Comparison of ENCODE assay signal across 27 cellular contexts in the genomic region with DNA sequence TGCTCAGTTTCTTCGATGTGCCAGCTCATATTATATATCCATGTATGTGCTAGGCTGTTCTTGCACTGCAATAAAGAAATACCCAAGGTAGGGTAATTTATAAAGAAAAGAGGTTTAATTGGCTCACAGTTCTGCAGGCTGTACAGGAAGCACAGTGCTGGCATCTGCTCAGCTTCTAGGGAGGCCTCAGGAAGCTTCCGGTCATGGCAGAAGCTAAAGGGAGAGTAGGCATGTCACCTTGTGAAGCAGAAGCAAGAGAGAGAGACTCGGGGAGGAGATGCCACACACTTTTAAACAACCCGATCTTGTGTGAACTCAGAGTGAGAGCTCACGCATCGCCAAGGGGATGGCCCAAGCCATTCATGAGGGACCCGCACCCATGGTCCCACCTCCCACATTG.
"Had no signal": no experiment of that assay in that cellular context is flagged by ENCODE, and none has a peak within 500 bp of the region (broad histone marks: within the 10 kb centered on the region; RNA-seq: fewer than 3 reads in every experiment).

No MANE protein-coding gene starts in this region.

- H3K4me3 ChIP-seq: colonic mucosa, coronary artery, dorsolateral prefrontal cortex, esophagus muscularis mucosa, esophagus squamous epithelium, gastrocnemius medialis, gastroesophageal sphincter, heart left ventricle, heart right ventricle had no signal

- ATAC-seq: effector memory CD8-positive, alpha-beta T cell; foreskin keratinocyte; gastrocnemius medialis; gastroesophageal sphincter; heart left ventricle; heart right ventricle had no signal

- H3K36me3 ChIP-seq: colonic mucosa, esophagus muscularis mucosa, esophagus squamous epithelium, gastrocnemius medialis, gastroesophageal sphincter, heart left ventricle, heart right ventricle had no signal

- FAIRE-seq: colon, endometrium, endothelial cell of umbilical vein, frontal cortex had no signal

- H3K27me3 ChIP-seq: colonic mucosa, dorsolateral prefrontal cortex, esophagus muscularis mucosa, esophagus squamous epithelium, foreskin keratinocyte, gastrocnemius medialis, gastroesophageal sphincter, heart left ventricle, heart right ventricle had no signal

- H3K9me3 ChIP-seq: colonic mucosa, esophagus squamous epithelium, gastrocnemius medialis, gastroesophageal sphincter had no signal

- H3K27ac ChIP-seq: colonic mucosa, coronary artery, dorsolateral prefrontal cortex, epithelial cell of prostate, esophagus muscularis mucosa, esophagus squamous epithelium, foreskin keratinocyte, gastrocnemius medialis, gastroesophageal sphincter, heart left ventricle, heart right ventricle had no signal

- H3K4me1 ChIP-seq: colonic mucosa, esophagus muscularis mucosa, esophagus squamous epithelium, foreskin keratinocyte, gastrocnemius medialis, gastroesophageal sphincter, heart left ventricle, heart right ventricle had no signal

- DNase-seq: colonic mucosa; cortex of kidney; dermis blood vessel endothelial cell; dorsolateral prefrontal cortex; effector CD4-positive, alpha-beta T cell; effector CD8-positive, alpha-beta T cell; effector memory CD4-positive, alpha-beta T cell; effector memory CD8-positive, alpha-beta T cell; endodermal cell; erythroblast; esophagus squamous epithelium; foreskin fibroblast; foreskin keratinocyte; foreskin melanocyte; gastrocnemius medialis; glutamatergic neuron; head of caudate nucleus; heart left ventricle; heart right ventricle had no signal
